In genomic region chr20:63294536-63294900, GRCh38 we compare ENCODE assay signal across 35 cellular contexts. TPM values are rescaled to one million over a fixed set of nuclear protein-coding genes. Genes with fewer than 3 reads are reported as not detected.
"Had no signal": no experiment of that assay in that cellular context is flagged by ENCODE, and none has a peak within 500 bp of the region (broad histone marks: within the 10 kb centered on the region; RNA-seq: fewer than 3 reads in every experiment).

No MANE protein-coding gene starts in this region.

- H3K9me3 Mint-ChIP-seq: activated B cell treated with CpG ODN at 0.5 μM for 24 hours; activated CD4-positive, alpha-beta memory T cell treated with anti-CD3 and anti-CD28 coated beads for 36 hours; activated naive CD4-positive, alpha-beta T cell treated with anti-CD3 and anti-CD28 coated beads, Interleukin-2, amount 10 ng/mL, durations not matched to agents 7 days and 5 days; activated naive CD8-positive, alpha-beta T cell treated with anti-CD3 and anti-CD28 coated beads, Interleukin-2, amount 50 U/mL, for 24 hours; T-cell had no signal

- H3K4me3 ChIP-seq: MG63, Peyer's patch had no signal

- DNase-seq: activated B cell treated with CpG ODN at 0.5 μM for 24 hours; activated CD4-positive, alpha-beta memory T cell treated with anti-CD3 and anti-CD28 coated beads for 36 hours; activated CD4-positive, alpha-beta T cell treated with anti-CD3 and anti-CD28 coated beads for 4 hours; activated CD4-positive, alpha-beta T cell treated with anti-CD3 and anti-CD28 coated beads, Interleukin-2, amount 50 U/mL, for 1 hour; activated CD4-positive, CD25-positive, alpha-beta regulatory T cell treated with anti-CD3 and anti-CD28 coated beads, Interleukin-2, amount 50 U/mL, for 72 hours; activated CD8-positive, alpha-beta memory T cell treated with anti-CD3 and anti-CD28 coated beads, Interleukin-2, amount 10 ng/mL, durations not matched to agents 7 days and 5 days; activated CD8-positive, alpha-beta memory T cell treated with anti-CD3 and anti-CD28 coated beads, Interleukin-2, amount 50 U/mL, for 48 hours; activated effector memory CD4-positive, alpha-beta T cell treated with Interleukin-2 at 50 U/mL for 16 hours; activated naive CD4-positive, alpha-beta T cell treated with anti-CD3 and anti-CD28 coated beads, Interleukin-2, amount 10 ng/mL, durations not matched to agents 7 days and 5 days; activated naive CD8-positive, alpha-beta T cell treated with anti-CD3 and anti-CD28 coated beads, Interleukin-2, amount 50 U/mL, for 24 hours; activated T-cell treated with anti-CD3 and anti-CD28 coated beads, Interleukin-2, amount 50 U/mL, for 48 hours; anterior cingulate cortex; Kasumi-1; KG1; MG63; NCI-H1048; NCI-H1436 treated with DMSO at 0.1 percent for 48 hours; NCI-H1694 treated with DMSO at 0.1 percent for 48 hours; NCI-H2029; NCI-H510A; NCI-H748 treated with DMSO at 0.1 percent for 48 hours; NK-92 treated with Interleukin-12 subunit alpha and Interleukin-12 subunit beta, amount 100 ng/mL, for 24 hours; PC-3; Peyer's patch; RPMI8226; SIG-M5; T-cell; T-helper 2 cell; T-helper 9 cell had no signal

- H3K36me3 ChIP-seq: MG63, Peyer's patch had no signal

- H3K36me3 Mint-ChIP-seq: activated CD4-positive, alpha-beta memory T cell treated with anti-CD3 and anti-CD28 coated beads for 36 hours; activated CD8-positive, alpha-beta memory T cell treated with anti-CD3 and anti-CD28 coated beads, Interleukin-2, amount 10 ng/mL, durations not matched to agents 7 days and 5 days; activated naive CD4-positive, alpha-beta T cell treated with anti-CD3 and anti-CD28 coated beads, Interleukin-2, amount 10 ng/mL, durations not matched to agents 7 days and 5 days; activated naive CD8-positive, alpha-beta T cell; brain; T-cell had no signal

- ATAC-seq: activated CD8-positive, alpha-beta memory T cell treated with anti-CD3 and anti-CD28 coated beads, Interleukin-2, amount 10 ng/mL, durations not matched to agents 7 days and 5 days; activated naive CD8-positive, alpha-beta T cell treated with anti-CD3 and anti-CD28 coated beads, Interleukin-2, amount 50 U/mL, for 24 hours; PC-3; SK-N-SH treated with all-trans-retinoic acid at 6 μM for 48 hours; T-cell had no signal

- H3K4me3 Mint-ChIP-seq: activated B cell treated with CpG ODN at 0.5 μM for 24 hours; activated CD4-positive, alpha-beta memory T cell treated with anti-CD3 and anti-CD28 coated beads for 36 hours; activated CD8-positive, alpha-beta memory T cell treated with anti-CD3 and anti-CD28 coated beads, Interleukin-2, amount 10 ng/mL, durations not matched to agents 7 days and 5 days; activated naive CD4-positive, alpha-beta T cell treated with anti-CD3 and anti-CD28 coated beads, Interleukin-2, amount 10 ng/mL, durations not matched to agents 7 days and 5 days; activated naive CD8-positive, alpha-beta T cell; activated naive CD8-positive, alpha-beta T cell treated with anti-CD3 and anti-CD28 coated beads, Interleukin-2, amount 50 U/mL, for 24 hours; brain; T-cell had no signal

- H3K27me3 Mint-ChIP-seq: brain had no signal

- H3K9me3 ChIP-seq: MG63, Peyer's patch had no signal

- H3K27ac ChIP-seq: Peyer's patch, VCaP had no signal

- H3K27ac Mint-ChIP-seq: activated B cell treated with CpG ODN at 0.5 μM for 24 hours; activated CD4-positive, alpha-beta memory T cell treated with anti-CD3 and anti-CD28 coated beads for 36 hours; activated CD8-positive, alpha-beta memory T cell treated with anti-CD3 and anti-CD28 coated beads, Interleukin-2, amount 10 ng/mL, durations not matched to agents 7 days and 5 days; activated naive CD4-positive, alpha-beta T cell treated with anti-CD3 and anti-CD28 coated beads, Interleukin-2, amount 10 ng/mL, durations not matched to agents 7 days and 5 days; activated naive CD8-positive, alpha-beta T cell; activated naive CD8-positive, alpha-beta T cell treated with anti-CD3 and anti-CD28 coated beads, Interleukin-2, amount 50 U/mL, for 24 hours had no signal

RNA-seq across cellular contexts. Expression of gene COL20A1, which starts 1.5 kb away (rescaled TPM):
- total RNA-seq: activated B cell treated with CpG ODN at 0.5 μM for 24 hours; activated CD4-positive, alpha-beta memory T cell treated with anti-CD3 and anti-CD28 coated beads for 36 hours; activated CD8-positive, alpha-beta memory T cell treated with anti-CD3 and anti-CD28 coated beads, Interleukin-2, amount 10 ng/mL, durations not matched to agents 7 days and 5 days; bronchial epithelial cell; PC-3; Peyer's patch; SK-MEL-5 had no signal

RNA-seq across cellular contexts. Expression of gene NKAIN4, which starts 40.3 kb away (rescaled TPM):
- total RNA-seq: activated B cell treated with CpG ODN at 0.5 μM for 24 hours; activated CD4-positive, alpha-beta memory T cell treated with anti-CD3 and anti-CD28 coated beads for 36 hours; activated CD8-positive, alpha-beta memory T cell treated with anti-CD3 and anti-CD28 coated beads, Interleukin-2, amount 10 ng/mL, durations not matched to agents 7 days and 5 days; PC-3; Peyer's patch; SK-MEL-5; T-cell had no signal

RNA-seq across cellular contexts. Expression of gene BIRC7, which starts 58.8 kb away (rescaled TPM):
- total RNA-seq: activated B cell treated with CpG ODN at 0.5 μM for 24 hours; activated CD4-positive, alpha-beta memory T cell treated with anti-CD3 and anti-CD28 coated beads for 36 hours; activated CD8-positive, alpha-beta memory T cell treated with anti-CD3 and anti-CD28 coated beads, Interleukin-2, amount 10 ng/mL, durations not matched to agents 7 days and 5 days; bronchial epithelial cell; PC-3; Peyer's patch; T-cell had no signal
